ENCODE assay signal across 8 cellular contexts in the genomic region with DNA sequence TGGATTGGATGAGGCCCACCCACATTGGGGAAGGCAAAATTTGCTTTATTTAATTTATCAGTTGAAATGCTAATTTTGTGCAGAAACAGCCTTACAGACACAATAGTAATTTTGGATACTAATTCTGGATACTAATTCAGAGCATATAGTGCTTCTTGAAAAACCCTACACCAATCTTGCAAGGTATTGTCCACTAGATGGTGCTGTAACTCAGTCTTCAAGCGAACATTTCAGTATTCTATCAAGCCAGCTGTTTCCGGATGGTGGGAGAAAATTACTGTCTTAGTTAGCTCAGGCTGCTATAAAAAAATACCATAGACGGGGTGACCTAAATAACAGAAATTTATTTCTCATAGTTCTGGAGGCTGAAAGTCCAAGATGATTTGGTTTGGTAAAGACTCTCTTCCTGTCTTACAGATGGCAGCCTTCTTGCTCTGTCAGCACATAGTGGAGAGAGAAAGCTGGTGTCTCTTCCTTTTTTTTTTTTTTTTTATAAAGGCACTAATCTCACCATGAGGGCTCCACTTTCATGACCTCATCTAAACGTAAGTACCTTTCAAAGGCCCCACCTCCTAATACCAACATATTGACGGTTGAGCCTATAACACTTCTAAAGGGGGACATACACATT.
DNase-seq lines count a peak whose midpoint lies in the region; ATAC-seq and TF ChIP-seq lines count a peak whose summit lies in the region.

No MANE protein-coding gene starts in this region.

- H3K4me3 ChIP-seq in GM12865 (ENCODE audit: low read depth, low read length) (no peak overlapping the region), LNCaP clone FGC (ENCODE audit: low read depth, low read length) (no peak overlapping the region), left lung (no peak overlapping the region)

- no peaks in the 10 kb centered on the region for H3K27me3 ChIP-seq in left lung

- no peak overlapping the region for H3K27ac ChIP-seq in left lung

- H3K4me1 ChIP-seq in left lung = no peaks in the 10 kb centered on the region

- TF ChIP-seq CTCF in GM12865 (IDR thresholded peaks at IDR 0.05; ENCODE audit: insufficient read depth, low read depth, low read length, missing control alignments) = peak; percentile 39
- TF ChIP-seq CTCF in LNCaP clone FGC (IDR thresholded peaks at IDR 0.05; ENCODE audit: control insufficient read depth, extremely low read depth, insufficient read depth) = peak; percentile 26; the same call in 1 of the 2 replicates
- TF ChIP-seq CTCF in left lung (IDR thresholded peaks at IDR 0.05) = peak; percentile 43 to 46

- H3K9me3 ChIP-seq in left lung = peaks cover 0 to 7% of the 10 kb centered on the region in 2 donors

- intact Hi-C loops in left lung (cut with DNase I) = no loop called here

- ATAC-seq in left lung (peak; percentile 88), HG03439 (IDR thresholded peaks at IDR 0.05; ENCODE audit: unreplicated experiment) (no peak), HG02588 (IDR thresholded peaks at IDR 0.05; ENCODE audit: unreplicated experiment) (no peak)

- no peaks in the 10 kb centered on the region for H3K36me3 ChIP-seq in left lung

- DNase-seq in GM12865 (ENCODE audit: low read depth) (peak; percentile 23), LNCaP clone FGC (ENCODE audit: low read depth) (no peak), SW480 (ENCODE audit: low spot score) (peak; percentile 2), left lung (no peak), NCI-H2227 (lab: John Stamatoyannopoulos, UW; ENCODE audit: unreplicated experiment) (no peak)
- no peak for DNase-seq in stimulated activated CD4-positive, alpha-beta T cell treated with anti-CD3 and anti-CD28 coated beads, Interleukin-15, amount 100 ng/mL, for 24 hours

Comparison
In these comparisons a context has a peak if more than half of its experiments do, and no peak if none do; other contexts are left out.
1. DNase-seq: peak in GM12865 (single experiment) and SW480 (single experiment); none in LNCaP clone FGC (single experiment), left lung (0 of 2), NCI-H2227 (single experiment) and stimulated activated CD4-positive, alpha-beta T cell treated with anti-CD3 and anti-CD28 coated beads, Interleukin-15, amount 100 ng/mL, for 24 hours (single experiment).
2. Peak in every context shown above with its lines, with median percentiles within 50 percentile points of each other: CTCF ChIP-seq.